2 cellular contexts compared by ENCODE assay signal in genomic region chr18:29161429-29161828, GRCh38.
TF ChIP-seq lines count a peak whose summit lies in the region.

No MANE protein-coding gene starts in this region.

TF ChIP-seq in H1, 55 proteins besides CTCF, POLR2A, EP300 and RAD21 (continued from another document):
- TF ChIP-seq BCL11A (IDR thresholded peaks at IDR 0.05; ENCODE audit: low read depth in 2 of 2, low read length in 2 of 2) (no peak), SP4 (IDR thresholded peaks at IDR 0.05; ENCODE audit: low read length) (no peak), RBBP5 (IDR thresholded peaks at IDR 0.05; ENCODE audit: borderline replicate concordance, low read depth, low read length) (no peak), FOSL1 (IDR thresholded peaks at IDR 0.05; ENCODE audit: insufficient read depth, low read depth, low read length) (no peak), BRCA1 (IDR thresholded peaks at IDR 0.05; ENCODE audit: low read depth, low read length) (no peak)

TF ChIP-seq in GM12891, 5 proteins besides CTCF, POLR2A, EP300 and RAD21 (continued from another document):
- TF ChIP-seq PAX5 (IDR thresholded peaks at IDR 0.05; ENCODE audit: insufficient read depth, low read length, severe bottlenecking) (no peak), TAF1 (IDR thresholded peaks at IDR 0.05; ENCODE audit: low read depth, low read length) (no peak)
